ENCODE assay signal across 21 cellular contexts in genomic region chr12:9727813-9728212, GRCh38. TPM values are rescaled to one million over a fixed set of nuclear protein-coding genes. Genes with fewer than 3 reads are reported as not detected.
DNase-seq lines count a peak whose midpoint lies in the region; ATAC-seq, FAIRE-seq and TF ChIP-seq lines count a peak whose summit lies in the region.
"Had no signal": no experiment of that assay in that cellular context is flagged by ENCODE, and none has a peak within 500 bp of the region (broad histone marks: within the 10 kb centered on the region; RNA-seq: fewer than 3 reads in every experiment).

No MANE protein-coding gene starts in this region.

- peaks cover 35 to 42% (median 36%) of the 10 kb centered on the region in 3 donors for H3K4me1 Mint-ChIP-seq in IgD-negative memory B cell
- H3K4me1 Mint-ChIP-seq in stimulated activated memory B cell treated with anti-CD40 and anti-IgM and Interleukin-4, amounts not matched to agents 10 μg/mL and 1 μg/mL and 100 μg/mL, for 72 hours: peaks cover 27% of the 10 kb centered on the region
- peaks cover 36% of the 10 kb centered on the region for H3K4me1 Mint-ChIP-seq in activated CD8-positive, alpha-beta T cell treated with anti-CD3 and anti-CD28 coated beads for 36 hours (ENCODE audit: low read depth)

- peaks cover 7% of the 10 kb centered on the region for H3K36me3 Mint-ChIP-seq in IgD-negative memory B cell
- peaks cover 56% of the 10 kb centered on the region for H3K36me3 Mint-ChIP-seq in stimulated activated memory B cell treated with anti-CD40 and anti-IgM and Interleukin-4, amounts not matched to agents 10 μg/mL and 1 μg/mL and 100 μg/mL, for 72 hours
- peaks cover 7% of the 10 kb centered on the region for H3K36me3 Mint-ChIP-seq in activated CD8-positive, alpha-beta T cell treated with anti-CD3 and anti-CD28 coated beads for 36 hours (ENCODE audit: low read depth)
- H3K36me3 Mint-ChIP-seq: CD14-positive monocyte had no signal

- H3K4me3 Mint-ChIP-seq in IgD-negative memory B cell: peak overlapping the region; percentile 80 to 91 (median 82)
- peak overlapping the region; percentile 75 for H3K4me3 Mint-ChIP-seq in stimulated activated memory B cell treated with anti-CD40 and anti-IgM and Interleukin-4, amounts not matched to agents 10 μg/mL and 1 μg/mL and 100 μg/mL, for 72 hours
- no peak overlapping the region for H3K4me3 Mint-ChIP-seq in activated CD8-positive, alpha-beta T cell treated with anti-CD3 and anti-CD28 coated beads for 36 hours
- H3K4me3 Mint-ChIP-seq: CD14-positive monocyte had no signal

- H3K27me3 ChIP-seq in bronchial epithelial cell (ENCODE audit: control insufficient read depth, insufficient read depth, low read length): no peaks in the 10 kb centered on the region

- H3K4me3 ChIP-seq in GM12865 (ENCODE audit: low read depth, low read length) (peak overlapping the region; percentile 89), bronchial epithelial cell (ENCODE audit: low read depth, low read length) (no peak overlapping the region)
- H3K4me3 ChIP-seq: PC-9 had no signal

- DNase-seq in GM12865 (ENCODE audit: low read depth) (no peak), bronchial epithelial cell (ENCODE audit: low read depth) (peak; percentile 68), middle frontal gyrus (ENCODE audit: extremely low spot score, low spot score) (no peak)
- no peak for DNase-seq in activated CD8-positive, alpha-beta T cell treated with anti-CD3 and anti-CD28 coated beads for 36 hours
- DNase-seq in stimulated activated CD4-positive, alpha-beta T cell treated with anti-CD3 and anti-CD28 coated beads, Interleukin-4, amount 100 ng/mL, for 24 hours: no peak
- DNase-seq: AML-193, DMS 273 treated with DMSO at 0.1 percent for 48 hours, DND-41, KG1, NCI-H1694 treated with DMSO at 0.1 percent for 48 hours, NCI-H510A, NCI-H748 treated with DMSO at 0.1 percent for 48 hours, PC-9, SIG-M5 had no signal

- CTCF ChIA-PET in activated CD8-positive, alpha-beta T cell treated with anti-CD3 and anti-CD28 coated beads for 36 hours (lab: Charles Lee): interaction anchor here (0.7 to 1.1 kb wide), 3 partner anchors 13 to 20 kb away, joined by 3 to 6 read pairs (median 3); no protein-coding TSS in a partner anchor

- no peak for FAIRE-seq in bronchial epithelial cell (lab: Jason Lieb, UNC)
- FAIRE-seq: G401.6, HepG2 had no signal

- no peak for ATAC-seq in stimulated activated memory B cell treated with anti-CD40 and anti-IgM and Interleukin-4, amounts not matched to agents 10 μg/mL and 1 μg/mL and 100 μg/mL, for 72 hours
- no peak for ATAC-seq in activated CD8-positive, alpha-beta T cell treated with anti-CD3 and anti-CD28 coated beads for 36 hours
- ATAC-seq: HepG2, SK-N-SH treated with all-trans-retinoic acid at 6 μM for 48 hours had no signal

- POLR2A ChIA-PET in activated CD8-positive, alpha-beta T cell treated with anti-CD3 and anti-CD28 coated beads for 36 hours (lab: Charles Lee): no interaction called here

- no peaks in the 10 kb centered on the region for H3K9me3 Mint-ChIP-seq in IgD-negative memory B cell
- no peaks in the 10 kb centered on the region for H3K9me3 Mint-ChIP-seq in stimulated activated memory B cell treated with anti-CD40 and anti-IgM and Interleukin-4, amounts not matched to agents 10 μg/mL and 1 μg/mL and 100 μg/mL, for 72 hours
- no peaks in the 10 kb centered on the region for H3K9me3 Mint-ChIP-seq in activated CD8-positive, alpha-beta T cell treated with anti-CD3 and anti-CD28 coated beads for 36 hours
- H3K9me3 Mint-ChIP-seq: CD14-positive monocyte had no signal

- H3K27ac Mint-ChIP-seq in IgD-negative memory B cell: peak overlapping the region in 2 of 3 donors; percentile 65 to 90
- peak overlapping the region; percentile 81 for H3K27ac Mint-ChIP-seq in stimulated activated memory B cell treated with anti-CD40 and anti-IgM and Interleukin-4, amounts not matched to agents 10 μg/mL and 1 μg/mL and 100 μg/mL, for 72 hours
- H3K27ac Mint-ChIP-seq in activated CD8-positive, alpha-beta T cell treated with anti-CD3 and anti-CD28 coated beads for 36 hours: no peak overlapping the region
- H3K27ac Mint-ChIP-seq: CD14-positive monocyte had no signal

- H3K27me3 Mint-ChIP-seq in IgD-negative memory B cell: no peaks in the 10 kb centered on the region
- no peaks in the 10 kb centered on the region for H3K27me3 Mint-ChIP-seq in stimulated activated memory B cell treated with anti-CD40 and anti-IgM and Interleukin-4, amounts not matched to agents 10 μg/mL and 1 μg/mL and 100 μg/mL, for 72 hours
- peaks cover 4% of the 10 kb centered on the region for H3K27me3 Mint-ChIP-seq in activated CD8-positive, alpha-beta T cell treated with anti-CD3 and anti-CD28 coated beads for 36 hours

- intact Hi-C loops in activated CD8-positive, alpha-beta T cell treated with anti-CD3 and anti-CD28 coated beads for 36 hours (cut with micrococcal nuclease): no loop called here

- no peaks in the 10 kb centered on the region for H3K36me3 ChIP-seq in bronchial epithelial cell (ENCODE audit: control insufficient read depth, insufficient read depth, low read length)

- TF ChIP-seq CTCF in GM12865 (IDR thresholded peaks at IDR 0.05; ENCODE audit: insufficient read depth, low read depth, low read length, missing control alignments) (no peak), bronchial epithelial cell (IDR thresholded peaks at IDR 0.05; ENCODE audit: insufficient read depth, low read length, severe bottlenecking) (no peak)
- TF ChIP-seq CTCF in activated CD8-positive, alpha-beta T cell treated with anti-CD3 and anti-CD28 coated beads for 36 hours (IDR thresholded peaks at IDR 0.05): no peak

RNA-seq across cellular contexts. Expression of gene CLECL1, which starts 5.1 kb away (rescaled TPM):
- polyA plus RNA-seq in IgD-negative memory B cell: 168 TPM
- total RNA-seq in bronchial epithelial cell: not detected in 2 replicates
- total RNA-seq in activated CD8-positive, alpha-beta T cell treated with anti-CD3 and anti-CD28 coated beads for 36 hours: 1 to 10 TPM; 6.0 to 8.5 TPM
- total RNA-seq: H4, HepG2, PC-9 had no signal
- polyA plus RNA-seq: HepG2 had no signal

RNA-seq across cellular contexts. Expression of gene CD69, which starts 32.9 kb away (rescaled TPM):
- 177 TPM for polyA plus RNA-seq in IgD-negative memory B cell
- total RNA-seq in bronchial epithelial cell: not detected in 2 replicates
- total RNA-seq in activated CD8-positive, alpha-beta T cell treated with anti-CD3 and anti-CD28 coated beads for 36 hours: 100 to 1,000 TPM; 166 to 174 TPM
- total RNA-seq: H4, HepG2, PC-9 had no signal
- polyA plus RNA-seq: HepG2 had no signal

RNA-seq across cellular contexts. Expression of gene CLEC2D, which starts 58.3 kb away (rescaled TPM):
- polyA plus RNA-seq in IgD-negative memory B cell: 102 TPM
- total RNA-seq in bronchial epithelial cell: 1.9 and 2.6 TPM in 2 replicates
- 100 to 1,000 TPM; 240 to 259 TPM for total RNA-seq in activated CD8-positive, alpha-beta T cell treated with anti-CD3 and anti-CD28 coated beads for 36 hours

Comparison
In these comparisons a context has a peak if more than half of its experiments do, and no peak if none do; other contexts are left out.
1. RNA of gene CD69, which starts 32.9 kb away (total RNA-seq): 166 to 174 TPM in activated CD8-positive, alpha-beta T cell treated with anti-CD3 and anti-CD28 coated beads for 36 hours; not detected in bronchial epithelial cell; every median in the first group is over 100 times any median in the second.
2. RNA of gene CLEC2D, which starts 58.3 kb away (total RNA-seq): 240 to 259 TPM in activated CD8-positive, alpha-beta T cell treated with anti-CD3 and anti-CD28 coated beads for 36 hours; 1.9 to 2.6 TPM in bronchial epithelial cell; every median in the first group is over 10 times any median in the second.